26 cellular contexts compared by ENCODE assay signal in genomic region chr12:51922146-51922545, GRCh38. TPM values are rescaled to one million over a fixed set of nuclear protein-coding genes. Genes with fewer than 3 reads are reported as not detected.
DNase-seq lines count a peak whose midpoint lies in the region; ATAC-seq, FAIRE-seq and TF ChIP-seq lines count a peak whose summit lies in the region.
"Had no signal": no experiment of that assay in that cellular context is flagged by ENCODE, and none has a peak within 500 bp of the region (broad histone marks: within the 10 kb centered on the region; RNA-seq: fewer than 3 reads in every experiment).

No MANE protein-coding gene starts in this region.

- H3K9me3 ChIP-seq in esophagus muscularis mucosa (no peaks in the 10 kb centered on the region), transverse colon (no peaks in the 10 kb centered on the region)
- H3K9me3 ChIP-seq: A549, tibial artery had no signal

- H3K4me1 Mint-ChIP-seq in naive B cell: peaks cover 31 to 34% (median 32%) of the 10 kb centered on the region in 3 donors

- no peak for TF ChIP-seq EP300 in esophagus muscularis mucosa (IDR thresholded peaks at IDR 0.05)
- no peak for TF ChIP-seq EP300 in transverse colon (IDR thresholded peaks at IDR 0.05; ENCODE audit: low read depth)

- H3K9me3 Mint-ChIP-seq in naive B cell: no peaks in the 10 kb centered on the region
- H3K9me3 Mint-ChIP-seq: CD4-positive, alpha-beta T cell had no signal

- no peak for TF ChIP-seq CTCF in esophagus muscularis mucosa (IDR thresholded peaks at IDR 0.05)
- no peak for TF ChIP-seq CTCF in transverse colon (IDR thresholded peaks at IDR 0.05)

- H3K36me3 ChIP-seq in esophagus muscularis mucosa (peaks cover 0 to 43% (median 9%) of the 10 kb centered on the region in 4 donors), transverse colon (no peaks in the 10 kb centered on the region)
- H3K36me3 ChIP-seq: tibial artery had no signal

- no peak for TF ChIP-seq POLR2A in esophagus muscularis mucosa (IDR thresholded peaks at IDR 0.05; ENCODE audit: low read depth)
- no peak for TF ChIP-seq POLR2A in transverse colon (IDR thresholded peaks at IDR 0.05)

- no peak overlapping the region for H3K4me3 ChIP-seq in esophagus muscularis mucosa
- no peak overlapping the region for H3K4me3 ChIP-seq in transverse colon
- H3K4me3 ChIP-seq: A549, SK-N-MC, tibial artery had no signal

- H3K27me3 Mint-ChIP-seq in naive B cell: peaks cover 0 to 9% (median 0%) of the 10 kb centered on the region in 3 donors
- H3K27me3 Mint-ChIP-seq: activated CD4-positive, alpha-beta T cell treated with anti-CD3 and anti-CD28 coated beads for 36 hours; CD4-positive, alpha-beta T cell had no signal

- FAIRE-seq in frontal cortex (lab: Jason Lieb, UNC): no peak
- FAIRE-seq: A549, colon, small intestine had no signal

- H3K36me3 Mint-ChIP-seq in naive B cell: no peaks in the 10 kb centered on the region

- peaks cover 0 to 8% (median 2%) of the 10 kb centered on the region in 4 donors for H3K27me3 ChIP-seq in esophagus muscularis mucosa
- no peaks in the 10 kb centered on the region for H3K27me3 ChIP-seq in transverse colon

- peak overlapping the region in 5 of 8 donors; percentile 5 to 70 (median 34) for H3K4me3 Mint-ChIP-seq in naive B cell
- H3K4me3 Mint-ChIP-seq: activated CD4-positive, alpha-beta T cell treated with anti-CD3 and anti-CD28 coated beads for 36 hours; CD4-positive, alpha-beta T cell had no signal

- 91% methylated on average over 2 of the region's 2 CpGs for WGBS in esophagus muscularis mucosa
- WGBS in transverse colon (ENCODE audit: low coverage in 1 of 2), 2 donors: 96% methylated on average over 2 of the region's 2 CpGs; no CpG with 5 or more reads in 1 of the 2 donors

- no peak for ATAC-seq in Right ventricle myocardium superior (ENCODE audit: poor library complexity)
- ATAC-seq in naive B cell (ENCODE audit: low read depth in 2 of 2): no peak
- ATAC-seq: A549; activated CD4-positive, alpha-beta T cell treated with anti-CD3 and anti-CD28 coated beads for 36 hours had no signal

- peak overlapping the region; percentile 48 to 76 (median 62) for H3K27ac ChIP-seq in esophagus muscularis mucosa (replicated peaks in 1 of 4)
- peak overlapping the region; percentile 73 to 80 (median 74) for H3K27ac ChIP-seq in transverse colon
- H3K27ac ChIP-seq: epithelial cell of prostate, SK-N-MC had no signal

- in situ Hi-C loops in transverse colon (cut with MboI; ENCODE audit: low pct_ligation_motif_present in 1 of 4, low pct_unique_long_range_greater_than_20kb in 1 of 4, low sequenced_read_pairs in 3 of 4): loop anchor here in 2 of 4 donors (10.0 kb wide), 2 partner anchors 53 to 63 kb away; no protein-coding TSS in a partner anchor

- DNase-seq in cardiac septum (ENCODE audit: low spot score) (peak; percentile 70), Right ventricle myocardium superior (no peak), esophagus muscularis mucosa (ENCODE audit: extremely low spot score) (no peak), naive B cell (no peak), transverse colon (no peak), frontal cortex (ENCODE audit: low spot score in 2 of 2) (no peak), NCI-H748 (lab: John Stamatoyannopoulos, UW; ENCODE audit: unreplicated experiment) (no peak)
- DNase-seq in stimulated activated CD4-positive, alpha-beta T cell treated with anti-CD3 and anti-CD28 coated beads, Interleukin-15, amount 100 ng/mL, for 24 hours: no peak
- DNase-seq: activated CD4-positive, alpha-beta T cell treated with anti-CD3 and anti-CD28 coated beads for 36 hours; activated CD8-positive, alpha-beta memory T cell treated with anti-CD3 and anti-CD28 coated beads, Interleukin-2, amount 50 U/mL, for 4 hours; activated naive CD4-positive, alpha-beta T cell; CD4-positive, alpha-beta T cell; glutamatergic neuron; KG1; NCI-H1048; NCI-H2081 treated with DMSO at 0.1 percent for 48 hours; NCI-H526 treated with DMSO at 0.1 percent for 48 hours; OCI-M1 had no signal

- no peak overlapping the region for H3K27ac Mint-ChIP-seq in naive B cell
- H3K27ac Mint-ChIP-seq: activated CD4-positive, alpha-beta T cell treated with anti-CD3 and anti-CD28 coated beads for 36 hours; CD4-positive, alpha-beta T cell had no signal

- intact Hi-C loops in cardiac septum (cut with DNase I): loop anchor here (2.0 kb wide), 2 partner anchors 25 to 59 kb away; no protein-coding TSS in a partner anchor
- intact Hi-C loops in Right ventricle myocardium superior (cut with DNase I): no loop called here
- intact Hi-C loops in esophagus muscularis mucosa (cut with DNase I): no loop called here
- intact Hi-C loops in transverse colon (cut with DNase I; ENCODE audit: low total_unique reads): loop anchor here (2.0 kb wide), 1 partner anchor 59 kb away; no protein-coding TSS in a partner anchor

- H3K4me1 ChIP-seq in esophagus muscularis mucosa (peaks cover 27 to 47% (median 37%) of the 10 kb centered on the region in 4 donors), transverse colon (peaks cover 4 to 22% (median 14%) of the 10 kb centered on the region in 4 donors)

RNA-seq across cellular contexts. Expression of gene ACVRL1, which starts 14.8 kb away (rescaled TPM):
- total RNA-seq in cardiac septum (31.1 TPM), Right ventricle myocardium superior (35.1 TPM), esophagus muscularis mucosa (100 to 1,000 TPM; 124 to 149 (median 125) TPM), transverse colon (100 to 1,000 TPM; 115 to 440 (median 137) TPM), frontal cortex (9.4 TPM)
- not detected for polyA plus RNA-seq in naive B cell (ENCODE audit: low read depth in 6 of 6)
- total RNA-seq: activated CD4-positive, alpha-beta T cell treated with anti-CD3 and anti-CD28 coated beads for 36 hours; CD4-positive, alpha-beta T cell had no signal

RNA-seq across cellular contexts. Expression of gene ACVR1B, which starts 29.4 kb away (rescaled TPM):
- total RNA-seq in cardiac septum: 9.3 TPM
- total RNA-seq in Right ventricle myocardium superior: 9.7 TPM
- total RNA-seq in esophagus muscularis mucosa: 10 to 100 TPM in 3 of 4 donors, 1 to 10 TPM in 1; 9.1 to 22.4 (median 13.9) TPM
- polyA plus RNA-seq in naive B cell (ENCODE audit: low read depth in 6 of 6): 1 to 10 TPM in 1 of 6 donors, under 1 TPM in 4, not detected in 1; 0.43 to 1.1 (median 0.51) TPM
- 10 to 100 TPM; 22.5 to 96.9 (median 68.7) TPM for total RNA-seq in transverse colon
- 43.2 TPM for total RNA-seq in frontal cortex

RNA-seq across cellular contexts. Expression of gene ANKRD33, which starts 34.2 kb away (rescaled TPM):
- total RNA-seq in cardiac septum (not detected), Right ventricle myocardium superior (not detected), esophagus muscularis mucosa (not detected), transverse colon (not detected), frontal cortex (not detected)
- polyA plus RNA-seq in naive B cell (ENCODE audit: low read depth in 6 of 6): not detected
- total RNA-seq: activated CD4-positive, alpha-beta T cell treated with anti-CD3 and anti-CD28 coated beads for 36 hours; CD4-positive, alpha-beta T cell; H4; osteoblast had no signal
- polyA plus RNA-seq: A549, small intestine had no signal

Comparison
In these comparisons a context has a peak if more than half of its experiments do, and no peak if none do; other contexts are left out.
1. intact Hi-C loops: an anchor here in cardiac septum (2.0 kb wide) and transverse colon (2.0 kb wide); none called in Right ventricle myocardium superior and esophagus muscularis mucosa.